Comparison of ENCODE assay signal across 16 cellular contexts in genomic region chr1:97603776-97604175, GRCh38.
A peak's percentile ranks its signal among the peaks of the same experiment; 100 is the strongest.
DNase-seq lines count a peak whose midpoint lies in the region; ATAC-seq, FAIRE-seq and TF ChIP-seq lines count a peak whose summit lies in the region.
"Had no signal": no experiment of that assay in that cellular context is flagged by ENCODE, and none has a peak within 500 bp of the region (broad histone marks: within the 10 kb centered on the region; RNA-seq: fewer than 3 reads in every experiment).

No MANE protein-coding gene starts in this region.

- no peak overlapping the region for H2AFZ ChIP-seq in keratinocyte (ENCODE audit: control insufficient read depth, low read length)

- H3K9me1 ChIP-seq in keratinocyte (ENCODE audit: control insufficient read depth, extremely low read depth, insufficient read depth, low read length), result no peaks in the 10 kb centered on the region

- H3K9ac ChIP-seq in keratinocyte (ENCODE audit: control insufficient read depth, extremely low read depth, insufficient read depth, low read length), result no peak overlapping the region
- H3K9ac ChIP-seq: BLaER1 treated with 17β-estradiol and CSF1 and Interleukin-3, amounts not matched to agents 10 nM and 100 nM had no signal

- H3K4me1 ChIP-seq in adrenal gland (replicated peaks in 1 of 2), result peaks cover 0 to 7% of the 10 kb centered on the region in 2 donors
- H3K4me1 ChIP-seq in keratinocyte (ENCODE audit: control insufficient read depth, extremely low read depth, insufficient read depth, low read length), result no peaks in the 10 kb centered on the region
- H3K4me1 ChIP-seq: BLaER1 treated with 17β-estradiol and CSF1 and Interleukin-3, amounts not matched to agents 10 nM and 100 nM had no signal

- H3K36me3 ChIP-seq in adrenal gland (replicated peaks in 1 of 2) (no peaks in the 10 kb centered on the region), keratinocyte (ENCODE audit: control insufficient read depth in 2 of 2, extremely low read depth in 1 of 2, insufficient read depth in 2 of 2, low read length in 2 of 2) (no peaks in the 10 kb centered on the region)
- H3K36me3 ChIP-seq: BLaER1 treated with 17β-estradiol and CSF1 and Interleukin-3, amounts not matched to agents 10 nM and 100 nM had no signal

- H3K79me2 ChIP-seq in keratinocyte (ENCODE audit: control insufficient read depth, insufficient read depth, low read length), result no peaks in the 10 kb centered on the region

- 17 to 27% (median 24%) methylated on average over 5 of the region's 5 CpGs for WGBS in adrenal gland, 4 donors

- H3K36me3 Mint-ChIP-seq in stimulated activated effector memory CD8-positive, alpha-beta T cell treated with anti-CD3 and anti-CD28 coated beads, Interleukin-12 subunit alpha, Interleukin-12 subunit beta, amount 100 ng/mL, for 72 hours, result no peaks in the 10 kb centered on the region

- H3K27ac Mint-ChIP-seq in stimulated activated effector memory CD8-positive, alpha-beta T cell treated with anti-CD3 and anti-CD28 coated beads, Interleukin-12 subunit alpha, Interleukin-12 subunit beta, amount 100 ng/mL, for 72 hours, result no peak overlapping the region
- H3K27ac Mint-ChIP-seq: activated CD8-positive, alpha-beta T cell treated with anti-CD3 and anti-CD28 coated beads, Interleukin-2, amount 10 ng/mL, durations not matched to agents 7 days and 5 days; activated naive CD4-positive, alpha-beta T cell treated with anti-CD3 and anti-CD28 coated beads for 36 hours; T-helper 17 cell had no signal

- H3K27me3 ChIP-seq in adrenal gland (no peaks in the 10 kb centered on the region), keratinocyte (ENCODE audit: control insufficient read depth, extremely low read depth, insufficient read depth, low read length) (no peaks in the 10 kb centered on the region)
- H3K27me3 ChIP-seq: BLaER1 treated with 17β-estradiol and CSF1 and Interleukin-3, amounts not matched to agents 10 nM and 100 nM had no signal

- no peak overlapping the region for H3K4me3 Mint-ChIP-seq in stimulated activated effector memory CD8-positive, alpha-beta T cell treated with anti-CD3 and anti-CD28 coated beads, Interleukin-12 subunit alpha, Interleukin-12 subunit beta, amount 100 ng/mL, for 72 hours
- H3K4me3 Mint-ChIP-seq: activated CD8-positive, alpha-beta T cell treated with anti-CD3 and anti-CD28 coated beads, Interleukin-2, amount 10 ng/mL, durations not matched to agents 7 days and 5 days; activated naive CD4-positive, alpha-beta T cell treated with anti-CD3 and anti-CD28 coated beads for 36 hours; T-helper 17 cell had no signal

- no peaks in the 10 kb centered on the region for H4K20me1 ChIP-seq in keratinocyte (ENCODE audit: control insufficient read depth, extremely low read depth, insufficient read depth, low read length)

- H3K4me3 ChIP-seq in AG10803 (ENCODE audit: low read length), result no peak overlapping the region
- peak overlapping the region in 1 of 4 donors; percentile 42 for H3K4me3 ChIP-seq in adrenal gland
- H3K4me3 ChIP-seq in keratinocyte (ENCODE audit: control insufficient read depth in 2 of 3, extremely low read depth in 1 of 3, insufficient read depth in 2 of 3, low read depth in 1 of 3, low read length in 3 of 3), result no peak overlapping the region
- H3K4me3 ChIP-seq: BLaER1 treated with 17β-estradiol and CSF1 and Interleukin-3, amounts not matched to agents 10 nM and 100 nM had no signal

- H3K4me2 ChIP-seq in keratinocyte (ENCODE audit: control insufficient read depth, extremely low read depth, insufficient read depth, low read depth, low read length), result no peak overlapping the region
- H3K4me2 ChIP-seq: BLaER1 treated with 17β-estradiol and CSF1 and Interleukin-3, amounts not matched to agents 10 nM and 100 nM had no signal

- intact Hi-C loops in adrenal gland (cut with DNase I), result no loop called here

- no peaks in the 10 kb centered on the region for H3K4me1 Mint-ChIP-seq in stimulated activated effector memory CD8-positive, alpha-beta T cell treated with anti-CD3 and anti-CD28 coated beads, Interleukin-12 subunit alpha, Interleukin-12 subunit beta, amount 100 ng/mL, for 72 hours
- H3K4me1 Mint-ChIP-seq: T-helper 17 cell had no signal

- H3K9me3 ChIP-seq in adrenal gland (replicated peaks in 1 of 3) (no peaks in the 10 kb centered on the region), keratinocyte (ENCODE audit: control insufficient read depth, low read depth, low read length) (no peaks in the 10 kb centered on the region)
- H3K9me3 ChIP-seq: BLaER1 treated with 17β-estradiol and CSF1 and Interleukin-3, amounts not matched to agents 10 nM and 100 nM had no signal

- no peak for ATAC-seq in HG02763 (IDR thresholded peaks at IDR 0.05; ENCODE audit: unreplicated experiment)
- ATAC-seq in stimulated activated effector memory CD8-positive, alpha-beta T cell treated with anti-CD3 and anti-CD28 coated beads, Interleukin-12 subunit alpha, Interleukin-12 subunit beta, amount 100 ng/mL, for 72 hours, result no peak
- ATAC-seq: activated CD8-positive, alpha-beta T cell treated with anti-CD3 and anti-CD28 coated beads, Interleukin-2, amount 10 ng/mL, durations not matched to agents 7 days and 5 days; left colon; T-helper 17 cell had no signal

- DNase-seq in AG10803 (ENCODE audit: low read depth) (peak; percentile 4), HT1080 (ENCODE audit: low read depth) (peak; percentile 41), adrenal gland (peak in 4 of 7 donors; percentile 12 to 29 (median 15)), keratinocyte (ENCODE audit: low read depth, low spot score) (no peak), H4 (ENCODE audit: low spot score) (no peak), NCI-H2171 treated with DMSO at 0.1 percent for 48 hours (lab: John Stamatoyannopoulos, UW) (no peak)
- DNase-seq in stimulated activated effector memory CD8-positive, alpha-beta T cell treated with anti-CD3 and anti-CD28 coated beads, Interleukin-12 subunit alpha, Interleukin-12 subunit beta, amount 100 ng/mL, for 72 hours (ENCODE audit: low spot score in 2 of 2), result no peak
- DNase-seq: activated CD8-positive, alpha-beta T cell treated with anti-CD3 and anti-CD28 coated beads, Interleukin-2, amount 10 ng/mL, durations not matched to agents 7 days and 5 days; activated naive CD4-positive, alpha-beta T cell treated with anti-CD3 and anti-CD28 coated beads for 36 hours; glutamatergic neuron; left colon; stimulated activated naive CD4-positive, alpha-beta T cell treated with Interleukin-2 at 50 U/mL for 16 hours; T-helper 17 cell had no signal

- H3K9me3 Mint-ChIP-seq in stimulated activated effector memory CD8-positive, alpha-beta T cell treated with anti-CD3 and anti-CD28 coated beads, Interleukin-12 subunit alpha, Interleukin-12 subunit beta, amount 100 ng/mL, for 72 hours, result no peaks in the 10 kb centered on the region
- H3K9me3 Mint-ChIP-seq: activated naive CD4-positive, alpha-beta T cell treated with anti-CD3 and anti-CD28 coated beads for 36 hours had no signal

- FAIRE-seq in keratinocyte (lab: Jason Lieb, UNC), result peak; percentile 60
- FAIRE-seq: colon had no signal

- peak in 1 of 2 donors; percentile 12 for TF ChIP-seq POLR2A in adrenal gland (IDR thresholded peaks at IDR 0.05)

- TF ChIP-seq CTCF in AG10803 (conservative IDR thresholded peaks at IDR 0.05; ENCODE audit: low read length), result no peak
- TF ChIP-seq CTCF in adrenal gland (IDR thresholded peaks at IDR 0.05), result no peak
- TF ChIP-seq CTCF in keratinocyte (optimal IDR thresholded peaks at IDR 0.05 in 1 of 3, IDR thresholded peaks at IDR 0.05 in 1 of 3, conservative IDR thresholded peaks at IDR 0.05 in 1 of 3; ENCODE audit: extremely low read depth in 1 of 3, insufficient read depth in 2 of 3, low read length in 3 of 3), result no peak

- H3K27ac ChIP-seq in adrenal gland (peak overlapping the region in 1 of 5 donors; percentile 18), keratinocyte (ENCODE audit: control insufficient read depth, insufficient read depth, low read length) (no peak overlapping the region)
- H3K27ac ChIP-seq: BLaER1 treated with 17β-estradiol and CSF1 and Interleukin-3, amounts not matched to agents 10 nM and 100 nM had no signal

- dilution Hi-C loops in keratinocyte (cut with MboI; ENCODE audit: extremely low pct_ligation_motif_present, low sequenced_read_pairs), result no loop called here

Comparison
In these comparisons a context has a peak if more than half of its experiments do, and no peak if none do; other contexts are left out.
1. DNase-seq: peak in AG10803 (single experiment), HT1080 (single experiment) and adrenal gland (4 of 7); none in keratinocyte (single experiment), H4 (single experiment), NCI-H2171 treated with DMSO at 0.1 percent for 48 hours (single experiment) and stimulated activated effector memory CD8-positive, alpha-beta T cell treated with anti-CD3 and anti-CD28 coated beads, Interleukin-12 subunit alpha, Interleukin-12 subunit beta, amount 100 ng/mL, for 72 hours (0 of 2).